ENCODE assay signal across 1 cellular context in the genomic region with DNA sequence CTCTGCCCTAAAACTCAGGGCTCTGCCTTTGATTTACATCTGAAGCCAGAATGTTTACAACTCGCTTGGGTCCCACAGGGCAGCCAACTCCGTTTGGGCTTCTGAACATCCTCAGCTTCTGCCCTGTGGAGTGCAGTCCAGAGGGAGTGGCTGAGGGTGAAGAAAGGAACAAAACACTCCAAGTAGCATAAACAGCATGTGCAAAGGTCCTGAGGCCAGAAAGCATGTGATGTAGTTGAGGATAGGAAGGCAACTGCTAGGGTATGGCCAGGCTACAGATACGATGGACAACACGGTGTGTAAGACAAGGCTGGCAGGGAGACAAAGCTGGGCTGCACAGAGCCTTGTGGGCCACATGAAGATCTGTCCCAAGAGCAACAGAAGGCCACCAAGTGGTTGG.
TF ChIP-seq lines count a peak whose summit lies in the region.

No MANE protein-coding gene starts in this region.

TF ChIP-seq in HEK293, 187 proteins besides CTCF, POLR2A, EP300 and RAD21 (continued from another document):
- TF ChIP-seq ZNF423 (tag by site-specific recombination; IDR thresholded peaks at IDR 0.05): no peak
